Comparison of ENCODE assay signal across 30 cellular contexts in the genomic region with DNA sequence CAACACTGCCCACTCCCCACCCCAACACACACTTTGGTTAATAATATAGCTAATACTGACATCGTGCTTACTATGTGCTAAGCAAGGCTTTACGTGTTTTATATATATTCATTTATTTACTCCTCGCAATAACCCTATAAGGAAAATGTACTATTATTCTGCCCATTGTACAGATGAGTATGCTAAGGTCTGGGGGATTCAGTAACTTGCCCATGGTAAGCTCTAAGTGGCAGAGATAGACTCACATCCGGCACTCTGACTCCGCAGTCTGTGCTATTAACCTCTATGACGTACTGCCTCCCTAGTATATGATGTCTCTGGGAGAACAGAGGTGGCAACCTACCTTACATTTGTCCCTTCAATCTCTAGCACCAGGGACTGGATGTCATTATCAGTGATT. TPM values are rescaled to one million over a fixed set of nuclear protein-coding genes. Genes with fewer than 3 reads are reported as not detected.
DNase-seq lines count a peak whose midpoint lies in the region; ATAC-seq, FAIRE-seq and TF ChIP-seq lines count a peak whose summit lies in the region.
"Had no signal": no experiment of that assay in that cellular context is flagged by ENCODE, and none has a peak within 500 bp of the region (broad histone marks: within the 10 kb centered on the region; RNA-seq: fewer than 3 reads in every experiment).

No MANE protein-coding gene starts in this region.

- intact Hi-C loops in HepG2 (cut with micrococcal nuclease; ENCODE audit: unreplicated experiment), result no loop called here
- intact Hi-C loops in right lobe of liver (cut with DNase I), result loop anchor here in 1 of 2 donors (5.0 kb wide), 1 partner anchor 94 kb away; no protein-coding TSS in a partner anchor

- H4K91ac ChIP-seq in mesenchymal stem cell (ENCODE audit: low read length), result peak overlapping the region; percentile 66

- H3K27me3 ChIP-seq in HepG2 (ENCODE audit: control insufficient read depth in 1 of 2, insufficient read depth in 2 of 2, low read length in 2 of 2), result no peaks in the 10 kb centered on the region
- H3K27me3 ChIP-seq in right lobe of liver, result no peaks in the 10 kb centered on the region
- H3K27me3 ChIP-seq in mesenchymal stem cell (ENCODE audit: control insufficient read depth in 1 of 2, insufficient read depth in 1 of 2, low read length in 2 of 2), result no peaks in the 10 kb centered on the region

- peaks cover 18% of the 10 kb centered on the region for H3K79me1 ChIP-seq in mesenchymal stem cell (replicated peaks; ENCODE audit: low read length, poor library complexity, severe bottlenecking)

- TF ChIP-seq EP300 in HepG2 (IDR thresholded peaks at IDR 0.05; ENCODE audit: low read depth in 2 of 2, low read length in 2 of 2) (no peak), HepG2 (CRISPR knock-in tag; IDR thresholded peaks at IDR 0.05; ENCODE audit: borderline replicate concordance) (no peak)

- H3K9ac ChIP-seq in HepG2 (ENCODE audit: insufficient read depth, low read depth, low read length) (no peak overlapping the region), mesenchymal stem cell (ENCODE audit: low read length) (no peak overlapping the region)

- no peak for FAIRE-seq in HepG2 (lab: Jason Lieb, UNC)
- FAIRE-seq: A549, GM12878 had no signal

- H2BK12ac ChIP-seq in mesenchymal stem cell (ENCODE audit: low read length in 2 of 2), result peak overlapping the region; percentile 59 to 86

- peaks cover 64% of the 10 kb centered on the region for H3K4me1 Mint-ChIP-seq in brain

- peaks cover 32% of the 10 kb centered on the region for H4K20me1 ChIP-seq in HepG2 (ENCODE audit: insufficient read depth, low read length)

- 98% methylated on average over 6 of the region's 6 CpGs for WGBS in HepG2 (ENCODE audit: low lambda C conversion rate)
- 92% methylated on average over 6 of the region's 6 CpGs for WGBS in right lobe of liver (ENCODE audit: insufficient coverage, low coverage, low lambda C conversion rate, missing lambda C conversion rate)
- WGBS in mesenchymal stem cell, result 98% methylated on average over 4 of the region's 6 CpGs

- peaks cover 46% of the 10 kb centered on the region for H3K79me2 ChIP-seq in HepG2 (ENCODE audit: insufficient read depth, low read length)

- no peak for ATAC-seq in HepG2
- no peak for ATAC-seq in right lobe of liver
- ATAC-seq in GM21423 (IDR thresholded peaks at IDR 0.05; ENCODE audit: unreplicated experiment), result no peak
- ATAC-seq in SK-N-SH treated with all-trans-retinoic acid at 6 μM for 48 hours, result no peak
- ATAC-seq: A549, GM12878 had no signal

- peaks cover 56% of the 10 kb centered on the region for H3K36me3 Mint-ChIP-seq in brain

- no TSS peak for BruUV-seq in HepG2 (replicated peaks; lab: Mats Ljungman, UMichigan)

- H3K23ac ChIP-seq in mesenchymal stem cell (ENCODE audit: low read length in 2 of 2), result no peak overlapping the region

- in situ Hi-C loops in HepG2 (cut with HindIII; ENCODE audit: extremely low pct_ligation_motif_present, low pct_unique_long_range_greater_than_20kb), result no loop called here

- H3K4me3 ChIP-seq in HepG2 (replicated peaks in 1 of 3; ENCODE audit: insufficient read depth in 1 of 3, low read depth in 2 of 3, low read length in 3 of 3) (no peak overlapping the region), right lobe of liver (no peak overlapping the region), mesenchymal stem cell (ENCODE audit: insufficient read depth in 1 of 2, low read depth in 1 of 2, low read length in 2 of 2) (no peak overlapping the region)
- H3K4me3 ChIP-seq: A549, GM12878, HAP-1, SK-N-MC had no signal

- H3K36me3 ChIP-seq in HepG2 (replicated peaks in 1 of 2; ENCODE audit: control insufficient read depth in 1 of 2, insufficient read depth in 2 of 2, low read length in 2 of 2) (peaks cover 16 to 38% of the 10 kb centered on the region in 2 experiments), right lobe of liver (peaks cover 0 to 39% (median 26%) of the 10 kb centered on the region in 4 donors), mesenchymal stem cell (ENCODE audit: control insufficient read depth in 1 of 2, insufficient read depth in 2 of 2, low read depth in 1 of 2, low read length in 2 of 2) (peaks cover 18 to 41% of the 10 kb centered on the region in 2 experiments)

- H3K27ac ChIP-seq in HepG2 (ENCODE audit: extremely low read length, insufficient read depth, low read length), result no peak overlapping the region
- H3K27ac ChIP-seq in right lobe of liver, result no peak overlapping the region
- no peak overlapping the region for H3K27ac ChIP-seq in mesenchymal stem cell (ENCODE audit: low read length, poor library complexity, severe bottlenecking)
- H3K27ac ChIP-seq: A549, SK-N-MC had no signal

- peak overlapping the region in 1 of 2 experiments; percentile 78 for H3K4ac ChIP-seq in mesenchymal stem cell (ENCODE audit: low read depth in 1 of 2, low read length in 2 of 2)

- no peak overlapping the region for H2BK120ac ChIP-seq in mesenchymal stem cell (ENCODE audit: low read depth, low read length)

- H3K4me3 Mint-ChIP-seq in brain, result no peak overlapping the region
- H3K4me3 Mint-ChIP-seq: CD8-positive, alpha-beta memory T cell; HFFc6; IgD-negative memory B cell had no signal

- H2BK5ac ChIP-seq in mesenchymal stem cell (ENCODE audit: low read depth, low read length, poor library complexity, severe bottlenecking), result no peak overlapping the region

- TF ChIP-seq CTCF in HepG2 (CRISPR knock-in tag; IDR thresholded peaks at IDR 0.05), result no peak
- TF ChIP-seq CTCF in right lobe of liver (IDR thresholded peaks at IDR 0.05), result no peak
- no peak for TF ChIP-seq CTCF in brain (conservative IDR thresholded peaks at IDR 0.05)

- H3K4me2 ChIP-seq in HepG2 (ENCODE audit: low read depth, low read length) (no peak overlapping the region), mesenchymal stem cell (ENCODE audit: low read length, poor library complexity, severe bottlenecking) (no peak overlapping the region)
- H3K4me2 ChIP-seq: A549 had no signal

- peaks cover 29% of the 10 kb centered on the region for H3K4me1 ChIP-seq in HepG2 (ENCODE audit: insufficient read depth, low read length)
- peaks cover 0 to 35% (median 18%) of the 10 kb centered on the region in 4 donors for H3K4me1 ChIP-seq in right lobe of liver
- H3K4me1 ChIP-seq in mesenchymal stem cell (ENCODE audit: control insufficient read depth, insufficient read depth, low read depth, low read length), result peaks cover 7% of the 10 kb centered on the region

- CTCF ChIA-PET in HepG2 (lab: Yijun Ruan, JAX; ENCODE audit: low intra/inter-chr PET ratio, low total read pairs), result no interaction called here

- peak overlapping the region in 1 of 2 experiments; percentile 36 for H3K14ac ChIP-seq in mesenchymal stem cell (ENCODE audit: low read length in 2 of 2)

- DNase-seq in HepG2 (ENCODE audit: low spot score), result no peak
- no peak for DNase-seq in right lobe of liver
- no peak for DNase-seq in mesenchymal stem cell
- DNase-seq in erythroblast (lab: John Stamatoyannopoulos, UW), result no peak
- DNase-seq: C1 segment of cervical spinal cord; CD8-positive, alpha-beta memory T cell; DMS 273 treated with DMSO at 0.1 percent for 48 hours; DMS79; EL; GDM1; GOT3; HFFc6; NCI-H1092; NCI-H1417 treated with DMSO at 0.1 percent for 48 hours; NCI-H187; NCI-H2081 treated with DMSO at 0.1 percent for 48 hours; NCI-H2171; NCI-H226; NCI-H510A; NCI-H69; RPMI8226; SIG-M5 had no signal

- no peak for TF ChIP-seq RAD21 in HepG2 (CRISPR knock-in tag; IDR thresholded peaks at IDR 0.05)

- no peak overlapping the region for H2AFZ ChIP-seq in HepG2 (ENCODE audit: low read length)
- no peak overlapping the region for H2AFZ ChIP-seq in mesenchymal stem cell (ENCODE audit: low read depth, low read length)

- TF ChIP-seq POLR2A in HepG2 (IDR thresholded peaks at IDR 0.05; ENCODE audit: insufficient read depth in 1 of 2, low read depth in 2 of 2, low read length in 2 of 2) (no peak), right lobe of liver (IDR thresholded peaks at IDR 0.05) (no peak), erythroblast (IDR thresholded peaks at IDR 0.05; ENCODE audit: low read length) (no peak)

- H3K9me3 Mint-ChIP-seq in brain, result peaks cover 0 to 3% (median 0%) of the 10 kb centered on the region in 5 experiments
- H3K9me3 Mint-ChIP-seq: CD8-positive, alpha-beta memory T cell; HFFc6 had no signal

- peak overlapping the region in 4 of 5 experiments; percentile 2 to 98 (median 73) for H3K27ac Mint-ChIP-seq in brain
- H3K27ac Mint-ChIP-seq: HFFc6, IgD-negative memory B cell had no signal

- POLR2A ChIA-PET in HepG2 (lab: Yijun Ruan, JAX), result interaction anchor here (0.9 kb wide), 1 partner anchor 13 kb away, joined by 3 read pairs; the partner anchor contains the start of gene CFAP20

- peak overlapping the region; percentile 49 to 85 for H3K18ac ChIP-seq in mesenchymal stem cell (ENCODE audit: low read depth in 1 of 2, low read length in 2 of 2)

- H4K8ac ChIP-seq in mesenchymal stem cell (ENCODE audit: low read length), result no peak overlapping the region

- no peaks in the 10 kb centered on the region for H3K9me3 ChIP-seq in HepG2 (ENCODE audit: low read length)
- no peaks in the 10 kb centered on the region for H3K9me3 ChIP-seq in right lobe of liver
- H3K9me3 ChIP-seq in mesenchymal stem cell (ENCODE audit: control insufficient read depth, low read length), result no peaks in the 10 kb centered on the region
- H3K9me3 ChIP-seq: A549, HAP-1 had no signal

- H2AK5ac ChIP-seq in mesenchymal stem cell (ENCODE audit: low read length, severe bottlenecking), result no peak overlapping the region

- no peaks in the 10 kb centered on the region for H3K27me3 Mint-ChIP-seq in brain
- H3K27me3 Mint-ChIP-seq: IgD-negative memory B cell had no signal

- H2BK15ac ChIP-seq in mesenchymal stem cell (ENCODE audit: low read depth, poor library complexity, severe bottlenecking), result no peak overlapping the region

RNA-seq across cellular contexts. Expression of gene CFAP20, which starts 12.7 kb away (rescaled TPM):
- total RNA-seq in HepG2 (2016; rRNA removed; fragmentation: Illumina TruSeq; extraction: Trizol) (87.4 and 103 TPM in 2 replicates), right lobe of liver (10 to 100 TPM in 5 of 6 experiments, 1 to 10 TPM in 1; 7.8 to 38.7 (median 18.1) TPM)
- total RNA-seq in HepG2 (2016; cell fraction: cytosol; rRNA removed; fragmentation: Illumina TruSeq; extraction: Trizol; ENCODE audit: low read depth), result 20.4 and 23.7 TPM in 2 replicates
- 90.5 and 106 TPM in 2 replicates for total RNA-seq in HepG2 (2016; cell fraction: insoluble cytoplasmic fraction; rRNA removed; fragmentation: Illumina TruSeq; extraction: Trizol)
- total RNA-seq in HepG2 (2016; cell fraction: membrane; rRNA removed; fragmentation: Illumina TruSeq; extraction: Trizol), result 20.9 and 22.6 TPM in 2 replicates
- 54.6 and 63.8 TPM in 2 replicates for total RNA-seq in HepG2 (2016; cell fraction: nucleus; rRNA removed; fragmentation: Illumina TruSeq; extraction: Trizol)
- polyA plus RNA-seq in HepG2 (2011; rRNA removed) (62.3 and 73.1 TPM in 2 replicates), brain (ENCODE audit: insufficient read depth, low read depth, low replicate concordance) (85.1 TPM)
- polyA plus RNA-seq in HepG2 (2011; cell fraction: cytosol; rRNA removed), result 55.6 and 61.8 TPM in 2 replicates
- 43.8 and 64.6 TPM in 2 replicates for polyA plus RNA-seq in HepG2 (2011; cell fraction: nucleus; rRNA removed)
- 38.8 and 48.5 TPM in 2 replicates for polyA plus RNA-seq in HepG2 (2012)
- polyA plus RNA-seq in HepG2 (2016; cell fraction: cytosol; fragmentation: Illumina TruSeq; extraction: Trizol; ENCODE audit: low read depth), result 8.6 and 8.9 TPM in 2 replicates
- polyA plus RNA-seq in HepG2 (2016; cell fraction: insoluble cytoplasmic fraction; fragmentation: Illumina TruSeq; extraction: Trizol; ENCODE audit: low read depth), result 99.6 and 104 TPM in 2 replicates
- 10.4 and 12.5 TPM in 2 replicates for polyA plus RNA-seq in HepG2 (2016; cell fraction: membrane; fragmentation: Illumina TruSeq; extraction: Trizol; ENCODE audit: low read depth)
- polyA plus RNA-seq in HepG2 (2016; cell fraction: nucleus; fragmentation: Illumina TruSeq; extraction: Trizol; ENCODE audit: insufficient read depth, low read depth), result 91.7 and 107 TPM in 2 replicates
- 62.6 and 62.7 TPM in 2 replicates for polyA minus RNA-seq in HepG2 (2011; rRNA and poly(A)+ RNA removed; ENCODE audit: low replicate concordance)
- polyA minus RNA-seq in HepG2 (2011; cell fraction: cytosol; rRNA and poly(A)+ RNA removed), result 32.8 and 51.6 TPM in 2 replicates
- 30.4 and 37.3 TPM in 2 replicates for polyA minus RNA-seq in HepG2 (2011; cell fraction: nucleus; rRNA and poly(A)+ RNA removed)
- 44.9 TPM for polyA plus RNA-seq in mesenchymal stem cell (2013, experiment 1 of 2)
- 45.4 TPM for polyA plus RNA-seq in mesenchymal stem cell (2013, experiment 2 of 2)
